9 cellular contexts compared by ENCODE assay signal in genomic region chr19:47471381-47471732, GRCh38. TPM values are rescaled to one million over a fixed set of nuclear protein-coding genes. Genes with fewer than 3 reads are reported as not detected.
A peak's percentile ranks its signal among the peaks of the same experiment; 100 is the strongest.
DNase-seq lines count a peak whose midpoint lies in the region; ATAC-seq and TF ChIP-seq lines count a peak whose summit lies in the region.
"Had no signal": no experiment of that assay in that cellular context is flagged by ENCODE, and none has a peak within 500 bp of the region (broad histone marks: within the 10 kb centered on the region; RNA-seq: fewer than 3 reads in every experiment).

No MANE protein-coding gene starts in this region.

- no peaks in the 10 kb centered on the region for H3K9me2 ChIP-seq in hepatocyte (replicated peaks; ENCODE audit: insufficient read depth)

- 20% methylated on average over 1 of the region's 16 CpGs for WGBS in hepatocyte (ENCODE audit: low lambda C conversion rate, missing lambda C conversion rate)

- peaks cover 6% of the 10 kb centered on the region for H3K4me1 ChIP-seq in CD8-positive, alpha-beta T cell (ENCODE audit: insufficient read depth, low read length)
- peaks cover 6% of the 10 kb centered on the region for H3K4me1 ChIP-seq in hepatocyte (ENCODE audit: insufficient read depth)

- H3K36me3 ChIP-seq in CD8-positive, alpha-beta T cell (ENCODE audit: insufficient read depth, low read length) = no peaks in the 10 kb centered on the region
- H3K36me3 ChIP-seq in SK-N-MC (ENCODE audit: insufficient read depth, low read length) = no peaks in the 10 kb centered on the region
- no peaks in the 10 kb centered on the region for H3K36me3 ChIP-seq in hepatocyte (replicated peaks; ENCODE audit: insufficient read depth, low read depth)
- H3K36me3 ChIP-seq: upper lobe of right lung had no signal

- no peaks in the 10 kb centered on the region for H3K9me3 ChIP-seq in CD8-positive, alpha-beta T cell (ENCODE audit: low read length)
- H3K9me3 ChIP-seq in SK-N-MC (ENCODE audit: low read depth, low read length) (no peaks in the 10 kb centered on the region), hepatocyte (ENCODE audit: low read depth) (no peaks in the 10 kb centered on the region)
- H3K9me3 ChIP-seq: upper lobe of right lung had no signal

- no peak overlapping the region for H3K27ac Mint-ChIP-seq in CD8-positive, alpha-beta T cell
- no peak overlapping the region for H3K27ac Mint-ChIP-seq in progenitor cell of endocrine pancreas

- no peak overlapping the region for H2AFZ ChIP-seq in hepatocyte

- H3K4me3 ChIP-seq in CD8-positive, alpha-beta T cell (ENCODE audit: low read depth, low read length) = no peak overlapping the region
- H3K4me3 ChIP-seq in SK-N-MC = peak overlapping the region; percentile 73
- H3K4me3 ChIP-seq in hepatocyte = no peak overlapping the region
- H3K4me3 ChIP-seq: upper lobe of right lung had no signal

- H3K4me3 Mint-ChIP-seq in CD8-positive, alpha-beta T cell = peak overlapping the region; percentile 54
- peak overlapping the region; percentile 49 for H3K4me3 Mint-ChIP-seq in progenitor cell of endocrine pancreas (ENCODE audit: low read depth)

- no peaks in the 10 kb centered on the region for H4K20me1 ChIP-seq in hepatocyte (ENCODE audit: insufficient read depth, poor library complexity, severe bottlenecking)

- H3K27me3 Mint-ChIP-seq in CD8-positive, alpha-beta T cell (ENCODE audit: low read depth) = peaks cover 45% of the 10 kb centered on the region
- H3K27me3 Mint-ChIP-seq in progenitor cell of endocrine pancreas = peaks cover 44% of the 10 kb centered on the region

- CTCF ChIA-PET in CD8-positive, alpha-beta T cell (lab: Charles Lee) = no interaction called here

- no peak for ATAC-seq in CD8-positive, alpha-beta T cell

- no peak for TF ChIP-seq CTCF in CD8-positive, alpha-beta T cell (IDR thresholded peaks at IDR 0.05)
- TF ChIP-seq CTCF in hepatocyte (IDR thresholded peaks at IDR 0.05; ENCODE audit: poor library complexity) (no peak), progenitor cell of endocrine pancreas (IDR thresholded peaks at IDR 0.05; ENCODE audit: unreplicated experiment) (no peak)

- no peak overlapping the region for H3K27ac ChIP-seq in CD8-positive, alpha-beta T cell (ENCODE audit: low read depth, low read length)
- H3K27ac ChIP-seq in SK-N-MC = no peak overlapping the region
- no peak overlapping the region for H3K27ac ChIP-seq in hepatocyte
- H3K27ac ChIP-seq: upper lobe of right lung had no signal

- no peaks in the 10 kb centered on the region for H3K79me2 ChIP-seq in hepatocyte

- H3K4me2 ChIP-seq in hepatocyte = peak overlapping the region; percentile 84

- H3K36me3 Mint-ChIP-seq in CD8-positive, alpha-beta T cell = no peaks in the 10 kb centered on the region
- H3K36me3 Mint-ChIP-seq in progenitor cell of endocrine pancreas (ENCODE audit: insufficient read depth) = no peaks in the 10 kb centered on the region

- H3K27me3 ChIP-seq in CD8-positive, alpha-beta T cell (ENCODE audit: insufficient read depth, low read length) = peaks cover 26% of the 10 kb centered on the region
- peaks cover 44% of the 10 kb centered on the region for H3K27me3 ChIP-seq in hepatocyte

- no peak for DNase-seq in CD8-positive, alpha-beta T cell
- DNase-seq in SK-N-MC (ENCODE audit: low read depth, low spot score) = no peak
- DNase-seq in hepatocyte (ENCODE audit: low spot score) = no peak
- DNase-seq in progenitor cell of endocrine pancreas (ENCODE audit: low spot score, unreplicated experiment) = no peak
- no peak for DNase-seq in NCI-H69 (lab: John Stamatoyannopoulos, UW)
- no peak for DNase-seq in Kasumi-1 (lab: John Stamatoyannopoulos, UW)
- DNase-seq in anterior cingulate cortex (lab: John Stamatoyannopoulos, UW) = no peak
- DNase-seq in activated CD4-positive, alpha-beta T cell treated with anti-CD3 and anti-CD28 coated beads, Interleukin-2, amount 50 U/mL, for 1 hour = no peak

- H3K9ac ChIP-seq in SK-N-MC (ENCODE audit: insufficient read length) = no peak overlapping the region

- peaks cover 9% of the 10 kb centered on the region for H3K4me1 Mint-ChIP-seq in CD8-positive, alpha-beta T cell (ENCODE audit: low read depth)
- peaks cover 6% of the 10 kb centered on the region for H3K4me1 Mint-ChIP-seq in progenitor cell of endocrine pancreas (ENCODE audit: low read depth)

- POLR2A ChIA-PET in CD8-positive, alpha-beta T cell (lab: Charles Lee) = no interaction called here

- intact Hi-C loops in CD8-positive, alpha-beta T cell (cut with DNase I, micrococcal nuclease) = loop anchor here in 1 of 2 experiments (2.0 kb wide), 1 partner anchor 27 kb away; no protein-coding TSS in a partner anchor

- H3K9me3 Mint-ChIP-seq in CD8-positive, alpha-beta T cell = no peaks in the 10 kb centered on the region
- no peaks in the 10 kb centered on the region for H3K9me3 Mint-ChIP-seq in progenitor cell of endocrine pancreas (ENCODE audit: low read depth)

RNA-seq across cellular contexts. Expression of gene SLC8A2, which starts 0.3 kb away (rescaled TPM):
- not detected for total RNA-seq in CD8-positive, alpha-beta T cell
- total RNA-seq in hepatocyte (1.1 and 1.2 TPM in 2 replicates), progenitor cell of endocrine pancreas (1.2 and 1.4 TPM in 2 replicates)
- polyA plus RNA-seq in hepatocyte = 0.24 and 0.40 TPM in 2 replicates

RNA-seq across cellular contexts. Expression of gene KPTN, which starts 12.7 kb away (rescaled TPM):
- 1 to 10 TPM; 5.4 to 5.9 TPM for total RNA-seq in CD8-positive, alpha-beta T cell
- total RNA-seq in hepatocyte (8.3 and 10.1 TPM in 2 replicates), progenitor cell of endocrine pancreas (29.9 and 30.5 TPM in 2 replicates)
- polyA plus RNA-seq in hepatocyte = 22.6 and 25.4 TPM in 2 replicates

RNA-seq across cellular contexts. Expression of gene NAPA, which starts 43.5 kb away (rescaled TPM):
- total RNA-seq in CD8-positive, alpha-beta T cell = 100 to 1,000 TPM; 172 to 188 TPM
- total RNA-seq in hepatocyte (89.8 and 106 TPM in 2 replicates), progenitor cell of endocrine pancreas (77.8 and 80.0 TPM in 2 replicates)
- 192 and 229 TPM in 2 replicates for polyA plus RNA-seq in hepatocyte

RNA-seq across cellular contexts. Expression of gene MEIS3, which starts 52.0 kb away (rescaled TPM):
- not detected for total RNA-seq in CD8-positive, alpha-beta T cell
- 18.4 and 21.2 TPM in 2 replicates for total RNA-seq in hepatocyte
- 40.6 and 47.0 TPM in 2 replicates for polyA plus RNA-seq in hepatocyte
- 25.5 and 30.8 TPM in 2 replicates for total RNA-seq in progenitor cell of endocrine pancreas
